ENCODE assay signal across 8 cellular contexts in genomic region chr2:127106998-127107621, GRCh38. TPM values are rescaled to one million over a fixed set of nuclear protein-coding genes. Genes with fewer than 3 reads are reported as not detected.
DNase-seq lines count a peak whose midpoint lies in the region; ATAC-seq and TF ChIP-seq lines count a peak whose summit lies in the region.

TSS of gene BIN1 (minus strand) at chr2:127107154. CDS start at chr2:127106943, 211 bp downstream.

- no peaks in the 10 kb centered on the region for H3K36me3 ChIP-seq in duodenal mucosa (ENCODE audit: control insufficient read depth in 1 of 2, insufficient read depth in 2 of 2, low read length in 2 of 2)

- H3K4me1 ChIP-seq in duodenal mucosa (ENCODE audit: control insufficient read depth in 1 of 2, insufficient read depth in 2 of 2, low read length in 2 of 2): peaks cover 17 to 19% of the 10 kb centered on the region in 2 donors

- 0 to 1% methylated on average over 38 to 63 of the region's 77 CpGs for WGBS in lower leg skin, 2 donors

- DNase-seq in AG04449 (ENCODE audit: low read depth, low spot score) (no peak), NCI-H345 treated with DMSO at 0.1 percent for 48 hours (lab: John Stamatoyannopoulos, UW; ENCODE audit: unreplicated experiment) (peak; percentile 52), lower leg skin (ENCODE audit: low spot score in 2 of 2) (peak; percentile 72 to 94)
- DNase-seq in activated CD4-positive, alpha-beta memory T cell treated with anti-CD3 and anti-CD28 coated beads for 36 hours: peak; percentile 82
- DNase-seq in stimulated activated CD4-positive, alpha-beta T cell treated with anti-CD3 and anti-CD28 coated beads, Interleukin-4, amount 100 ng/mL, for 24 hours: peak; percentile 75

- intact Hi-C loops in activated CD4-positive, alpha-beta memory T cell treated with anti-CD3 and anti-CD28 coated beads for 36 hours (cut with micrococcal nuclease): loop anchor here (1.0 kb wide), 2 partner anchors 27 to 39 kb away; no protein-coding TSS in a partner anchor
- intact Hi-C loops in lower leg skin (cut with DNase I; ENCODE audit: low total_unique reads): no loop called here

- POLR2A ChIA-PET in AG04449 (lab: Yijun Ruan, JAX): interaction anchor here (0.6 to 1.5 kb wide), 6 partner anchors 19 to 69 kb away, joined by 3 to 5 read pairs (median 5); no protein-coding TSS in a partner anchor
- POLR2A ChIA-PET in activated CD4-positive, alpha-beta memory T cell treated with anti-CD3 and anti-CD28 coated beads for 36 hours (lab: Charles Lee): interaction anchor here (0.6 to 1.4 kb wide), 3 partner anchors 14 to 27 kb away, joined by 3 to 5 read pairs (median 3); no protein-coding TSS in a partner anchor

- no peaks in the 10 kb centered on the region for H3K27me3 ChIP-seq in duodenal mucosa (ENCODE audit: control insufficient read depth in 1 of 2, insufficient read depth in 2 of 2, low read length in 2 of 2)

- H3K27ac ChIP-seq in duodenal mucosa (ENCODE audit: low read depth, low read length): peak within 1 kb of the TSS; percentile 66

- H3K4me3 Mint-ChIP-seq in activated CD4-positive, alpha-beta memory T cell treated with anti-CD3 and anti-CD28 coated beads for 36 hours: peak within 1 kb of the TSS; percentile 70

- no peaks in the 10 kb centered on the region for H3K9me3 ChIP-seq in duodenal mucosa (ENCODE audit: control insufficient read depth in 1 of 2, low read length in 2 of 2)

- CTCF ChIA-PET in AG04449 (lab: Yijun Ruan, JAX): interaction anchor here (1.6 kb wide), 1 partner anchor 56 kb away, joined by 3 read pairs; no protein-coding TSS in a partner anchor
- CTCF ChIA-PET in activated CD4-positive, alpha-beta memory T cell treated with anti-CD3 and anti-CD28 coated beads for 36 hours (lab: Charles Lee): interaction anchor here (1.2 to 1.9 kb wide), 4 partner anchors 21 to 38 kb away, joined by 3 to 11 read pairs (median 6); no protein-coding TSS in a partner anchor

- no peak for TF ChIP-seq POLR2A in lower leg skin (IDR thresholded peaks at IDR 0.05)

- H3K4me3 ChIP-seq in AG04449 (ENCODE audit: low read depth, low read length) (peak within 1 kb of the TSS; percentile 76), duodenal mucosa (ENCODE audit: low read depth in 1 of 2, low read length in 2 of 2) (peak within 1 kb of the TSS; percentile 79 to 80), lower leg skin (ENCODE audit: low read depth, poor library complexity, severe bottlenecking) (peak within 1 kb of the TSS; percentile 69)

- H3K36me3 Mint-ChIP-seq in activated CD4-positive, alpha-beta memory T cell treated with anti-CD3 and anti-CD28 coated beads for 36 hours: no peaks in the 10 kb centered on the region

- peaks cover 12% of the 10 kb centered on the region for H3K27me3 Mint-ChIP-seq in activated CD4-positive, alpha-beta memory T cell treated with anti-CD3 and anti-CD28 coated beads for 36 hours

- TF ChIP-seq CTCF in AG04449 (IDR thresholded peaks at IDR 0.05; ENCODE audit: insufficient read depth, low read length, missing control alignments): no peak
- no peak for TF ChIP-seq CTCF in lower leg skin (IDR thresholded peaks at IDR 0.05)

- peaks cover 4% of the 10 kb centered on the region for H3K4me1 Mint-ChIP-seq in activated CD4-positive, alpha-beta memory T cell treated with anti-CD3 and anti-CD28 coated beads for 36 hours (ENCODE audit: low read depth)

- H3K27ac Mint-ChIP-seq in activated CD4-positive, alpha-beta memory T cell treated with anti-CD3 and anti-CD28 coated beads for 36 hours: no peak within 1 kb of the TSS

- peak; percentile 91 for ATAC-seq in GM18868 (IDR thresholded peaks at IDR 0.05; ENCODE audit: unreplicated experiment)
- ATAC-seq in HG03103 (IDR thresholded peaks at IDR 0.05; ENCODE audit: low read depth, unreplicated experiment): peak; percentile 75

- H3K9me3 Mint-ChIP-seq in activated CD4-positive, alpha-beta memory T cell treated with anti-CD3 and anti-CD28 coated beads for 36 hours: no peaks in the 10 kb centered on the region

- peak within 1 kb of the TSS; percentile 57 to 80 for H3K9ac ChIP-seq in duodenal mucosa (ENCODE audit: low read depth in 1 of 2, low read length in 2 of 2)

RNA-seq across cellular contexts. Expression of gene BIN1, which starts in this region (rescaled TPM):
- total RNA-seq in activated CD4-positive, alpha-beta memory T cell treated with anti-CD3 and anti-CD28 coated beads for 36 hours: 10 to 100 TPM; 55.4 to 58.2 TPM
- 10 to 100 TPM in 2 of 4 donors, 1 to 10 TPM in 2; 8.4 to 18.2 (median 9.8) TPM for total RNA-seq in lower leg skin
